ENCODE assay signal across 9 cellular contexts in the genomic region with DNA sequence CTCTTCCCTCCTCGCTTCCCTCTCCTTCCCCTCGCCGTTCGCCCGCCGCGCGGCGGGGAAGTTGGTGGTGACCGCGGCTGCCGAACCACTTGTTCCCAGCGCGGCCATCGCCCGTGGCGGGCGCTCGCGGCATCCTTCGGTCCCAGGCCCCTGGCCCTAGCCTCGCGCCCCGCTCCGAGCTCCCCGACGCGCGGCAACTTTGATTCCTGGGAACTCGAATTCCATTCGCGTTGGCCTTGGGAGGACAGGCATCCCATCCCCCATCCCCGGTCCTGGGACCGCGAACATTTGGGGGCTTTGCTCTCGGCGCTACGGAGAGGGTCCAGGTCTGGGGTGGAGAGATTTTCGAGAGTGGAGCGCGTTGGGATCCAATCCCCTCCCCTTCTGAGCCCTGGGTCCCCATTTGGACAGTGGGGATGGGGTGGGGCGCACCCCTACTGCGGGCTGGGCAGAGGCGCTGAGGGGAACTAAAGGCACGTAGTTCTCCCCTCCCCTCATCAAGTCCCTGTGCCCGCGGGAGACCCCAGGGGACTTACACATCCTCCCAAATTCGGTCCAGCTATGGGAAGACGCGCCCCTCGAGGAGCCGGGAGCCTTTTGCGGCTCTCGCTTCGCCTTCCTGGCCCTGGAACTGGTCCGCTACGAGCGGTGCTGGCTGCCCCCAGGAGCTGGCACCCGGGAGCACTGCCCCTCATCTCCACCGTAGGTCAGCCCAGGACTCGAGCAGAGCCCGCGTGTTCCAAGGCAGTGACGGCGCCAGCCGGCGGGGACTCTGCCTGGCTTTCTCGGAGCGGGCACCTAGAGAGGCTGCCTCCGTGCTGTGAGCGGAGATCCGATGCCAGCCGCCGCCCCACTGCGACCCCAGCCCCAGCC. TPM values are rescaled to one million over a fixed set of nuclear protein-coding genes. Genes with fewer than 3 reads are reported as not detected.
A peak's percentile ranks its signal among the peaks of the same experiment; 100 is the strongest.
DNase-seq lines count a peak whose midpoint lies in the region; ATAC-seq and TF ChIP-seq lines count a peak whose summit lies in the region.
"Had no signal": no experiment of that assay in that cellular context is flagged by ENCODE, and none has a peak within 500 bp of the region (broad histone marks: within the 10 kb centered on the region; RNA-seq: fewer than 3 reads in every experiment).

No MANE protein-coding gene starts in this region.

- H3K27ac ChIP-seq in SK-N-SH (ENCODE audit: low read depth in 2 of 2, low read length in 1 of 2) (no peak overlapping the region), lower lobe of right lung (no peak overlapping the region), thoracic aorta (no peak overlapping the region)
- H3K27ac ChIP-seq: C4-2B had no signal

- TF ChIP-seq CTCF in SK-N-SH (IDR thresholded peaks at IDR 0.05) (no peak), astrocyte of the cerebellum (IDR thresholded peaks at IDR 0.05; ENCODE audit: low read depth, low read length, missing control alignments) (no peak), lower lobe of right lung (IDR thresholded peaks at IDR 0.05) (no peak), thoracic aorta (IDR thresholded peaks at IDR 0.05) (no peak)

- peaks cover 57% of the 10 kb centered on the region for H3K27me3 Mint-ChIP-seq in activated CD4-positive, alpha-beta T cell treated with anti-CD3 and anti-CD28 coated beads, Interleukin-2, amount 10 ng/mL, durations not matched to agents 7 days and 5 days

- in situ Hi-C loops in astrocyte of the cerebellum (cut with HindIII; ENCODE audit: low sequenced_read_pairs) = loop anchor here (25.0 kb wide), 1 partner anchor 190 kb away; no protein-coding TSS in a partner anchor

- no peaks in the 10 kb centered on the region for H3K9me3 Mint-ChIP-seq in activated CD4-positive, alpha-beta T cell treated with anti-CD3 and anti-CD28 coated beads, Interleukin-2, amount 10 ng/mL, durations not matched to agents 7 days and 5 days

- no peaks in the 10 kb centered on the region for H3K36me3 Mint-ChIP-seq in activated CD4-positive, alpha-beta T cell treated with anti-CD3 and anti-CD28 coated beads, Interleukin-2, amount 10 ng/mL, durations not matched to agents 7 days and 5 days (ENCODE audit: low read depth)

- H3K4me1 ChIP-seq in SK-N-SH (ENCODE audit: control insufficient read depth in 1 of 2, insufficient read depth in 2 of 2, low read depth in 1 of 2, low read length in 1 of 2) = peaks cover 0 to 9% of the 10 kb centered on the region in 2 experiments; a peak in 1 of 4 replicates
- peaks cover 10% of the 10 kb centered on the region for H3K4me1 ChIP-seq in lower lobe of right lung
- H3K4me1 ChIP-seq in thoracic aorta (ENCODE audit: control insufficient read depth in 1 of 2, low read depth in 2 of 2) = peaks cover 10 to 17% of the 10 kb centered on the region in 2 donors

- H3K4me1 Mint-ChIP-seq in activated CD4-positive, alpha-beta T cell treated with anti-CD3 and anti-CD28 coated beads, Interleukin-2, amount 10 ng/mL, durations not matched to agents 7 days and 5 days = peaks cover 2% of the 10 kb centered on the region

- H3K4me3 ChIP-seq in SK-N-SH (ENCODE audit: low read depth in 2 of 2, low read length in 1 of 2) = peak overlapping the region in 1 of 2 experiments; percentile 36; a peak in 2 of 4 replicates
- peak overlapping the region; percentile 18 for H3K4me3 ChIP-seq in astrocyte of the cerebellum (ENCODE audit: low read depth, low read length)
- peak overlapping the region; percentile 55 for H3K4me3 ChIP-seq in lower lobe of right lung
- H3K4me3 ChIP-seq in thoracic aorta = peak overlapping the region; percentile 75

- H3K27ac Mint-ChIP-seq in activated CD4-positive, alpha-beta T cell treated with anti-CD3 and anti-CD28 coated beads, Interleukin-2, amount 10 ng/mL, durations not matched to agents 7 days and 5 days = no peak overlapping the region

- 44% methylated on average over 13 of the region's 75 CpGs for WGBS in SK-N-SH (ENCODE audit: low lambda C conversion rate)

- no peak for ATAC-seq in SK-N-SH treated with all-trans-retinoic acid at 6 μM for 48 hours
- ATAC-seq in lower lobe of right lung = peak; percentile 5 to 7
- no peak for ATAC-seq in thoracic aorta (ENCODE audit: insufficient number of reproducible peaks, low FRiP score, low read depth)
- no peak for ATAC-seq in HG02678 (IDR thresholded peaks at IDR 0.05; ENCODE audit: unreplicated experiment)

- H3F3A ChIP-seq in SK-N-SH (replicated peaks; ENCODE audit: insufficient read depth) = no peaks in the 10 kb centered on the region

- H3K9ac ChIP-seq in SK-N-SH = no peak overlapping the region

- DNase-seq in SK-N-SH (peak; percentile 76), astrocyte of the cerebellum (ENCODE audit: low read depth) (no peak), lower lobe of right lung (no peak), thoracic aorta (ENCODE audit: low spot score) (no peak), NCI-H1436 (lab: John Stamatoyannopoulos, UW) (no peak)
- DNase-seq in activated CD4-positive, alpha-beta T cell treated with anti-CD3 and anti-CD28 coated beads, Interleukin-2, amount 10 ng/mL, durations not matched to agents 7 days and 5 days = no peak

- H3K36me3 ChIP-seq in SK-N-SH (replicated peaks in 1 of 2; ENCODE audit: control insufficient read depth in 1 of 2, insufficient read depth in 2 of 2, low read length in 1 of 2) (no peaks in the 10 kb centered on the region), lower lobe of right lung (no peaks in the 10 kb centered on the region), thoracic aorta (no peaks in the 10 kb centered on the region)

- no peaks in the 10 kb centered on the region for H3K9me3 ChIP-seq in SK-N-SH
- H3K9me3 ChIP-seq in lower lobe of right lung = no peaks in the 10 kb centered on the region
- no peaks in the 10 kb centered on the region for H3K9me3 ChIP-seq in thoracic aorta

- no peak for TF ChIP-seq EP300 in SK-N-SH (IDR thresholded peaks at IDR 0.05; ENCODE audit: borderline replicate concordance in 1 of 2, low read depth in 1 of 2, low read length in 1 of 2)

- intact Hi-C loops in lower lobe of right lung (cut with DNase I) = no loop called here

- CTCF ChIA-PET in SK-N-SH (lab: Yijun Ruan, JAX) = interaction anchor here (0.8 to 12.3 kb wide), 29 partner anchors 9 to 501 kb away, joined by 3 to 223 read pairs (median 9); a partner anchor contains a TSS
- CTCF ChIA-PET in activated CD4-positive, alpha-beta T cell treated with anti-CD3 and anti-CD28 coated beads, Interleukin-2, amount 10 ng/mL, durations not matched to agents 7 days and 5 days (lab: Charles Lee) = interaction anchor here (0.7 to 1.8 kb wide), 5 partner anchors 12 to 377 kb away, joined by 3 to 4 read pairs (median 3); no protein-coding TSS in a partner anchor

- H3K79me2 ChIP-seq in SK-N-SH (ENCODE audit: insufficient read depth) = no peaks in the 10 kb centered on the region

- POLR2A ChIA-PET in SK-N-SH (lab: Yijun Ruan, JAX) = interaction anchor here (0.8 kb wide), 1 partner anchor 78 kb away, joined by 3 read pairs; a partner anchor contains a TSS
- POLR2A ChIA-PET in activated CD4-positive, alpha-beta T cell treated with anti-CD3 and anti-CD28 coated beads, Interleukin-2, amount 10 ng/mL, durations not matched to agents 7 days and 5 days (lab: Charles Lee) = no interaction called here

- no peaks in the 10 kb centered on the region for H3K9me2 ChIP-seq in SK-N-SH

- H2AFZ ChIP-seq in SK-N-SH (ENCODE audit: low read depth) = 0 out of 2 replicates have a peak overlapping the region, but pooled peaks have one; percentile 35

- H3K4me3 Mint-ChIP-seq in activated CD4-positive, alpha-beta T cell treated with anti-CD3 and anti-CD28 coated beads, Interleukin-2, amount 10 ng/mL, durations not matched to agents 7 days and 5 days = no peak overlapping the region

- H3K27me3 ChIP-seq in SK-N-SH (ENCODE audit: insufficient read depth) (peaks cover 48% of the 10 kb centered on the region), lower lobe of right lung (ENCODE audit: low read depth) (peaks cover 61% of the 10 kb centered on the region), thoracic aorta (replicated peaks; ENCODE audit: insufficient read depth) (no peaks in the 10 kb centered on the region)

- TF ChIP-seq RAD21 in SK-N-SH (IDR thresholded peaks at IDR 0.05; ENCODE audit: low read length) = no peak

- no peak overlapping the region for H3K4me2 ChIP-seq in SK-N-SH

- no peaks in the 10 kb centered on the region for H4K20me1 ChIP-seq in SK-N-SH (ENCODE audit: insufficient read depth)

TF ChIP-seq in SK-N-SH, 30 proteins besides CTCF, POLR2A, EP300 and RAD21 (continues in another document):
- TF ChIP-seq NRF1 (IDR thresholded peaks at IDR 0.05; ENCODE audit: low read depth, low read length) (no peak), SMC3 (IDR thresholded peaks at IDR 0.05; ENCODE audit: low read depth, low read length) (no peak), MEF2A (IDR thresholded peaks at IDR 0.05; ENCODE audit: borderline replicate concordance, low read depth) (no peak), GATA2 (CRISPR knock-in tag; IDR thresholded peaks at IDR 0.05) (no peak), ELF1 (IDR thresholded peaks at IDR 0.05) (no peak), EZH2phosphoT487 (IDR thresholded peaks at IDR 0.05; ENCODE audit: borderline replicate concordance, low read depth) (no peak), SIN3A (IDR thresholded peaks at IDR 0.05; ENCODE audit: borderline replicate concordance, low read depth, low read length) (no peak)
- TF ChIP-seq, protein P1, sequence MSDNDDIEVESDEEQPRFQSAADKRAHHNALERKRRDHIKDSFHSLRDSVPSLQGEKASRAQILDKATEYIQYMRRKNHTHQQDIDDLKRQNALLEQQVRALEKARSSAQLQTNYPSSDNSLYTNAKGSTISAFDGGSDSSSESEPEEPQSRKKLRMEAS (IDR thresholded peaks at IDR 0.05; ENCODE audit: low read depth) = no peak

TF ChIP-seq in SK-N-SH treated with all-trans-retinoic acid at 6 μM for 48 hours, 23 proteins besides CTCF, POLR2A, EP300 and RAD21 (continues in another document):
- no peak for TF ChIP-seq TCF4 (CRISPR knock-in tag; IDR thresholded peaks at IDR 0.05; ENCODE audit: borderline replicate concordance)
- TF ChIP-seq ARNTL (CRISPR knock-in tag; IDR thresholded peaks at IDR 0.05; ENCODE audit: borderline replicate concordance, low read depth) = no peak
- TF ChIP-seq PPARA (CRISPR knock-in tag; IDR thresholded peaks at IDR 0.05; ENCODE audit: borderline replicate concordance) = no peak
- no peak for TF ChIP-seq ISL1 (CRISPR knock-in tag; IDR thresholded peaks at IDR 0.05)
- TF ChIP-seq ZNF8 (CRISPR knock-in tag; IDR thresholded peaks at IDR 0.05) = no peak
- TF ChIP-seq GLIS3 (CRISPR knock-in tag; IDR thresholded peaks at IDR 0.05) = no peak
- no peak for TF ChIP-seq ZFP30 (CRISPR knock-in tag; IDR thresholded peaks at IDR 0.05)
- no peak for TF ChIP-seq SNAI2 (CRISPR knock-in tag; IDR thresholded peaks at IDR 0.05)
- no peak for TF ChIP-seq OSR1 (CRISPR knock-in tag; IDR thresholded peaks at IDR 0.05)

RNA-seq across cellular contexts. Expression of a gene that starts 0.9 kb away (rescaled TPM):
- polyA plus RNA-seq in SK-N-SH (2012; rRNA removed) = 0.03 and 0.18 TPM in 2 replicates
- 0.03 and 0.05 TPM in 2 replicates for polyA plus RNA-seq in SK-N-SH (2012; cell fraction: cytosol; rRNA removed)
- 0.04 and 0.12 TPM in 2 replicates for polyA plus RNA-seq in SK-N-SH (2012; cell fraction: nucleus; rRNA removed)
- total RNA-seq in lower lobe of right lung (9.4 TPM), thoracic aorta (10 to 100 TPM; 10.6 to 10.8 TPM)
- total RNA-seq in activated CD4-positive, alpha-beta T cell treated with anti-CD3 and anti-CD28 coated beads, Interleukin-2, amount 10 ng/mL, durations not matched to agents 7 days and 5 days = 1 to 10 TPM; 4.0 to 4.5 TPM

Comparison
In these comparisons a context has a peak if more than half of its experiments do, and no peak if none do; other contexts are left out.
1. ATAC-seq: peak in lower lobe of right lung (2 of 2); none in SK-N-SH treated with all-trans-retinoic acid at 6 μM for 48 hours (single experiment), thoracic aorta (single experiment) and HG02678 (single experiment).